ENCODE assay signal across 29 cellular contexts in the genomic region with DNA sequence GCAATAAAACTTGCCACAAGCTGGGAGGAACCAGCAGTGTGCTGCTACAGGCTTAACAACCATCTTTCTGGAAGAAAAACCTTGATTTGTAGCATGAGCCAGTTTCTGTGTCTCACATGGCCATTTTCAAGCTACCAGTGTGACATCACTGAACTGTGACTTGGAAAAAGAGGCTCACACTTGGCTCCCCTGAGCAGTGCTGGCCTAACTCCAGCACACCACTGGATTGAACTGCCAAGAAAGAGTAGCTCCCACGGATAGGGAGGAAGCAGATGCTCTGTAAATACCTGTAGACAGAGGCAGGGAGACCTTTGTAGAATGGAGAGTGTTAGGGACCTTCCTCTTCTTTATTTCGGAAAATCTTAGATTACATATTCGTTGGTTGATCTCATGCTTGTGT.
A peak's percentile ranks its signal among the peaks of the same experiment; 100 is the strongest.
DNase-seq lines count a peak whose midpoint lies in the region; ATAC-seq, FAIRE-seq and TF ChIP-seq lines count a peak whose summit lies in the region.
"Had no signal": no experiment of that assay in that cellular context is flagged by ENCODE, and none has a peak within 500 bp of the region (broad histone marks: within the 10 kb centered on the region; RNA-seq: fewer than 3 reads in every experiment).

No MANE protein-coding gene starts in this region.

- H3K18ac ChIP-seq in mesendoderm (ENCODE audit: low read length), result no peak overlapping the region

- TF ChIP-seq CTCF in heart left ventricle (IDR thresholded peaks at IDR 0.05) (no peak), pancreas (IDR thresholded peaks at IDR 0.05) (no peak), left lung (IDR thresholded peaks at IDR 0.05) (no peak)

- H3K9ac ChIP-seq in mesendoderm (ENCODE audit: low read length), result no peak overlapping the region
- H3K9ac ChIP-seq: GM23248 had no signal

- no peak overlapping the region for H2BK5ac ChIP-seq in mesendoderm (ENCODE audit: low read length)

- no peaks in the 10 kb centered on the region for H3K27me3 Mint-ChIP-seq in stimulated activated memory B cell treated with anti-CD40 and anti-IgM and Interleukin-4, amounts not matched to agents 10 μg/mL and 1 μg/mL and 100 μg/mL, for 72 hours
- no peaks in the 10 kb centered on the region for H3K27me3 Mint-ChIP-seq in activated CD8-positive, alpha-beta memory T cell treated with anti-CD3 and anti-CD28 coated beads, Interleukin-2, amount 10 ng/mL, durations not matched to agents 7 days and 5 days
- H3K27me3 Mint-ChIP-seq: activated CD4-positive, alpha-beta memory T cell treated with anti-CD3 and anti-CD28 coated beads for 36 hours; activated naive CD8-positive, alpha-beta T cell treated with anti-CD3 and anti-CD28 coated beads, Interleukin-2, amount 50 U/mL, for 24 hours; CD4-positive, alpha-beta T cell; progenitor cell of endocrine pancreas had no signal

- no peaks in the 10 kb centered on the region for H3K4me1 Mint-ChIP-seq in stimulated activated memory B cell treated with anti-CD40 and anti-IgM and Interleukin-4, amounts not matched to agents 10 μg/mL and 1 μg/mL and 100 μg/mL, for 72 hours
- H3K4me1 Mint-ChIP-seq in activated CD8-positive, alpha-beta memory T cell treated with anti-CD3 and anti-CD28 coated beads, Interleukin-2, amount 10 ng/mL, durations not matched to agents 7 days and 5 days, result no peaks in the 10 kb centered on the region
- H3K4me1 Mint-ChIP-seq: activated naive CD8-positive, alpha-beta T cell treated with anti-CD3 and anti-CD28 coated beads, Interleukin-2, amount 50 U/mL, for 24 hours; brain had no signal

- CTCF ChIA-PET in activated CD8-positive, alpha-beta memory T cell treated with anti-CD3 and anti-CD28 coated beads, Interleukin-2, amount 10 ng/mL, durations not matched to agents 7 days and 5 days (lab: Charles Lee), result no interaction called here

- H3K56ac ChIP-seq in mesendoderm (ENCODE audit: low read length), result no peak overlapping the region

- DNase-seq in G401 (ENCODE audit: low spot score), result peak; percentile 92
- peak; percentile 15 for DNase-seq in NCI-H1694 (lab: John Stamatoyannopoulos, UW)
- DNase-seq in heart left ventricle, result peak in 4 of 5 donors; percentile 43 to 72 (median 54)
- DNase-seq in pancreas, result peak in 2 of 6 donors; percentile 19 to 26
- no peak for DNase-seq in mesendoderm
- DNase-seq in left lung, result no peak
- DNase-seq in activated CD8-positive, alpha-beta memory T cell treated with anti-CD3 and anti-CD28 coated beads, Interleukin-2, amount 10 ng/mL, durations not matched to agents 7 days and 5 days, result no peak
- DNase-seq: activated CD4-positive, alpha-beta memory T cell treated with anti-CD3 and anti-CD28 coated beads for 36 hours; activated effector memory CD4-positive, alpha-beta T cell treated with Interleukin-2 at 50 U/mL for 16 hours; activated naive CD8-positive, alpha-beta T cell treated with anti-CD3 and anti-CD28 coated beads, Interleukin-2, amount 50 U/mL, for 24 hours; activated T-cell treated with anti-CD3 and anti-CD28 coated beads for 4 hours; CD4-positive, alpha-beta T cell; effector CD8-positive, alpha-beta T cell; erythroblast; foreskin melanocyte; GDM1; GM23248; NCI-H1436; NCI-H226; PC-9; SIG-M5; T-helper 1 cell; upper lobe of left lung had no signal

- no peaks in the 10 kb centered on the region for H3K79me1 ChIP-seq in mesendoderm (ENCODE audit: low read length)

- H4K5ac ChIP-seq in mesendoderm (ENCODE audit: low read length), result no peak overlapping the region

- H3K23ac ChIP-seq in mesendoderm (ENCODE audit: low read length), result no peak overlapping the region

- H2BK120ac ChIP-seq in mesendoderm (ENCODE audit: low read depth, low read length), result no peak overlapping the region

- in situ Hi-C loops in G401 (cut with HindIII; ENCODE audit: low sequenced_read_pairs), result no loop called here

- intact Hi-C loops in heart left ventricle (cut with DNase I) (loop anchor here in 1 of 10 donors (10.0 kb wide), 1 partner anchor 52 kb away; no protein-coding TSS in a partner anchor), pancreas (cut with DNase I) (no loop called here), left lung (cut with DNase I) (no loop called here)

- no peak overlapping the region for H2AK5ac ChIP-seq in mesendoderm (ENCODE audit: low read length)

- H3K27ac Mint-ChIP-seq in stimulated activated memory B cell treated with anti-CD40 and anti-IgM and Interleukin-4, amounts not matched to agents 10 μg/mL and 1 μg/mL and 100 μg/mL, for 72 hours, result no peak overlapping the region
- no peak overlapping the region for H3K27ac Mint-ChIP-seq in activated CD8-positive, alpha-beta memory T cell treated with anti-CD3 and anti-CD28 coated beads, Interleukin-2, amount 10 ng/mL, durations not matched to agents 7 days and 5 days
- H3K27ac Mint-ChIP-seq: activated CD4-positive, alpha-beta memory T cell treated with anti-CD3 and anti-CD28 coated beads for 36 hours; activated naive CD8-positive, alpha-beta T cell treated with anti-CD3 and anti-CD28 coated beads, Interleukin-2, amount 50 U/mL, for 24 hours; CD4-positive, alpha-beta T cell; progenitor cell of endocrine pancreas had no signal

- H3K36me3 ChIP-seq in heart left ventricle (no peaks in the 10 kb centered on the region), pancreas (no peaks in the 10 kb centered on the region), mesendoderm (ENCODE audit: control insufficient read depth, insufficient read depth, low read length) (no peaks in the 10 kb centered on the region), left lung (no peaks in the 10 kb centered on the region)
- H3K36me3 ChIP-seq: upper lobe of left lung had no signal

- H3K4me3 ChIP-seq in heart left ventricle (no peak overlapping the region), pancreas (no peak overlapping the region), mesendoderm (ENCODE audit: low read length) (no peak overlapping the region), left lung (no peak overlapping the region)
- H3K4me3 ChIP-seq: GM23248, lung, PC-9, upper lobe of left lung had no signal

- ATAC-seq in heart left ventricle, result peak; percentile 78 to 98 (median 94)
- peak in 3 of 4 donors; percentile 31 to 52 (median 49) for ATAC-seq in pancreas
- no peak for ATAC-seq in stimulated activated memory B cell treated with anti-CD40 and anti-IgM and Interleukin-4, amounts not matched to agents 10 μg/mL and 1 μg/mL and 100 μg/mL, for 72 hours
- no peak for ATAC-seq in left lung
- ATAC-seq in activated CD8-positive, alpha-beta memory T cell treated with anti-CD3 and anti-CD28 coated beads, Interleukin-2, amount 10 ng/mL, durations not matched to agents 7 days and 5 days, result no peak
- ATAC-seq: activated naive CD8-positive, alpha-beta T cell treated with anti-CD3 and anti-CD28 coated beads, Interleukin-2, amount 50 U/mL, for 24 hours had no signal

- no peak overlapping the region for H3K4me2 ChIP-seq in mesendoderm (ENCODE audit: low read length)
- H3K4me2 ChIP-seq: PC-9 had no signal

- no peak overlapping the region for H3K4me3 Mint-ChIP-seq in stimulated activated memory B cell treated with anti-CD40 and anti-IgM and Interleukin-4, amounts not matched to agents 10 μg/mL and 1 μg/mL and 100 μg/mL, for 72 hours
- H3K4me3 Mint-ChIP-seq in activated CD8-positive, alpha-beta memory T cell treated with anti-CD3 and anti-CD28 coated beads, Interleukin-2, amount 10 ng/mL, durations not matched to agents 7 days and 5 days, result no peak overlapping the region
- H3K4me3 Mint-ChIP-seq: activated CD4-positive, alpha-beta memory T cell treated with anti-CD3 and anti-CD28 coated beads for 36 hours; activated naive CD8-positive, alpha-beta T cell treated with anti-CD3 and anti-CD28 coated beads, Interleukin-2, amount 50 U/mL, for 24 hours; brain; CD4-positive, alpha-beta T cell had no signal

- no peak for TF ChIP-seq POLR2A in heart left ventricle (IDR thresholded peaks at IDR 0.05)

- peaks cover 0 to 9% (median 0%) of the 10 kb centered on the region in 12 donors for H3K9me3 ChIP-seq in heart left ventricle
- no peaks in the 10 kb centered on the region for H3K9me3 ChIP-seq in pancreas
- no peaks in the 10 kb centered on the region for H3K9me3 ChIP-seq in left lung
- H3K9me3 ChIP-seq: upper lobe of left lung had no signal

- no peaks in the 10 kb centered on the region for H3K36me3 Mint-ChIP-seq in stimulated activated memory B cell treated with anti-CD40 and anti-IgM and Interleukin-4, amounts not matched to agents 10 μg/mL and 1 μg/mL and 100 μg/mL, for 72 hours
- no peaks in the 10 kb centered on the region for H3K36me3 Mint-ChIP-seq in activated CD8-positive, alpha-beta memory T cell treated with anti-CD3 and anti-CD28 coated beads, Interleukin-2, amount 10 ng/mL, durations not matched to agents 7 days and 5 days
- H3K36me3 Mint-ChIP-seq: activated CD4-positive, alpha-beta memory T cell treated with anti-CD3 and anti-CD28 coated beads for 36 hours; brain had no signal

- H3K4me1 ChIP-seq in heart left ventricle (peaks cover 0 to 13% (median 0%) of the 10 kb centered on the region in 12 donors), pancreas (no peaks in the 10 kb centered on the region), mesendoderm (ENCODE audit: control insufficient read depth, low read depth, low read length) (no peaks in the 10 kb centered on the region), left lung (no peaks in the 10 kb centered on the region)
- H3K4me1 ChIP-seq: upper lobe of left lung had no signal

- no peaks in the 10 kb centered on the region for H3K27me3 ChIP-seq in heart left ventricle
- H3K27me3 ChIP-seq in pancreas, result no peaks in the 10 kb centered on the region
- no peaks in the 10 kb centered on the region for H3K27me3 ChIP-seq in mesendoderm (ENCODE audit: insufficient read depth, low read length, poor library complexity)
- no peaks in the 10 kb centered on the region for H3K27me3 ChIP-seq in left lung
- H3K27me3 ChIP-seq: upper lobe of left lung had no signal

- no peaks in the 10 kb centered on the region for H3K79me2 ChIP-seq in mesendoderm (ENCODE audit: control insufficient read depth, insufficient read depth, low read length)

- 17 to 27% (median 22%) methylated on average over 3 of the region's 3 CpGs for WGBS in heart left ventricle, 4 donors
- 19 to 20% methylated on average over 3 of the region's 3 CpGs for WGBS in pancreas, 2 donors
- no CpG with 5 or more reads among the region's 3 CpGs for WGBS in mesendoderm (ENCODE audit: extremely low coverage, insufficient coverage, low lambda C conversion rate)

- FAIRE-seq in pancreas (lab: Jason Lieb, UNC), result no peak
- FAIRE-seq: colon, islet of Langerhans had no signal

- peak overlapping the region in 1 of 12 donors; percentile 56 for H3K27ac ChIP-seq in heart left ventricle
- H3K27ac ChIP-seq in pancreas, result no peak overlapping the region
- no peak overlapping the region for H3K27ac ChIP-seq in mesendoderm (ENCODE audit: low read depth, low read length)
- H3K27ac ChIP-seq in left lung, result no peak overlapping the region
- H3K27ac ChIP-seq: GM23248, PC-9, upper lobe of left lung had no signal

- peaks cover 2% of the 10 kb centered on the region for H3K9me3 Mint-ChIP-seq in stimulated activated memory B cell treated with anti-CD40 and anti-IgM and Interleukin-4, amounts not matched to agents 10 μg/mL and 1 μg/mL and 100 μg/mL, for 72 hours
- H3K9me3 Mint-ChIP-seq in activated CD8-positive, alpha-beta memory T cell treated with anti-CD3 and anti-CD28 coated beads, Interleukin-2, amount 10 ng/mL, durations not matched to agents 7 days and 5 days (ENCODE audit: low read depth), result peaks cover 3% of the 10 kb centered on the region

- no peak overlapping the region for H2BK15ac ChIP-seq in mesendoderm (replicated peaks; ENCODE audit: low read depth)

- no peak overlapping the region for H3K4ac ChIP-seq in mesendoderm (ENCODE audit: low read depth, low read length)

- no peak overlapping the region for H4K8ac ChIP-seq in mesendoderm (ENCODE audit: low read depth, low read length)

Comparison
In these comparisons a context has a peak if more than half of its experiments do, and no peak if none do; other contexts are left out.
1. DNase-seq: peak in G401 (single experiment), NCI-H1694 (single experiment) and heart left ventricle (4 of 5); none in mesendoderm (single experiment), left lung (0 of 2) and activated CD8-positive, alpha-beta memory T cell treated with anti-CD3 and anti-CD28 coated beads, Interleukin-2, amount 10 ng/mL, durations not matched to agents 7 days and 5 days (single experiment).
2. ATAC-seq: peak in heart left ventricle (4 of 4) and pancreas (3 of 4); none in stimulated activated memory B cell treated with anti-CD40 and anti-IgM and Interleukin-4, amounts not matched to agents 10 μg/mL and 1 μg/mL and 100 μg/mL, for 72 hours (single experiment), left lung (single experiment) and activated CD8-positive, alpha-beta memory T cell treated with anti-CD3 and anti-CD28 coated beads, Interleukin-2, amount 10 ng/mL, durations not matched to agents 7 days and 5 days (single experiment).